1 cellular context compared by ENCODE assay signal in genomic region chr7:125427676-125428075, GRCh38.
TF ChIP-seq lines count a peak whose summit lies in the region.

No MANE protein-coding gene starts in this region.

TF ChIP-seq in H1, 55 proteins besides CTCF, POLR2A, EP300 and RAD21 (continued from another document):
- no peak for TF ChIP-seq BRCA1 (IDR thresholded peaks at IDR 0.05; ENCODE audit: low read depth, low read length)
